26 cellular contexts compared by ENCODE assay signal in genomic region chr4:94978904-94979303, GRCh38.
DNase-seq lines count a peak whose midpoint lies in the region; TF ChIP-seq lines count a peak whose summit lies in the region.
"Had no signal": no experiment of that assay in that cellular context is flagged by ENCODE, and none has a peak within 500 bp of the region (broad histone marks: within the 10 kb centered on the region; RNA-seq: fewer than 3 reads in every experiment).

No MANE protein-coding gene starts in this region.

- no peak for TF ChIP-seq POLR2A in esophagus muscularis mucosa (IDR thresholded peaks at IDR 0.05; ENCODE audit: low read depth)

- no peaks in the 10 kb centered on the region for H3K36me3 ChIP-seq in esophagus muscularis mucosa
- H3K36me3 ChIP-seq: gastrocnemius medialis had no signal

- no peaks in the 10 kb centered on the region for H3K36me3 Mint-ChIP-seq in neural crest cell (ENCODE audit: low read depth)
- H3K36me3 Mint-ChIP-seq: activated naive CD4-positive, alpha-beta T cell treated with anti-CD3 and anti-CD28 coated beads, Interleukin-2, amount 50 U/mL, for 24 hours; memory B cell; naive thymus-derived CD4-positive, alpha-beta T cell; T-cell had no signal

- no peak for TF ChIP-seq EP300 in esophagus muscularis mucosa (IDR thresholded peaks at IDR 0.05)

- peak; percentile 35 for DNase-seq in activated CD4-positive, alpha-beta T cell treated with anti-CD3 and anti-CD28 coated beads for 48 hours
- DNase-seq in activated CD4-positive, alpha-beta T cell treated with anti-CD3 and anti-CD28 coated beads, Interleukin-2, amount 50 U/mL, for 48 hours, result no peak
- DNase-seq in LHCN-M2 (ENCODE audit: low read depth) (peak; percentile 90), choroid plexus epithelial cell (ENCODE audit: low read depth) (peak; percentile 85), neural crest cell (ENCODE audit: low read depth, low spot score) (no peak), T-helper 9 cell (no peak), SHP77 treated with DMSO at 0.1 percent for 48 hours (lab: John Stamatoyannopoulos, UW) (no peak), esophagus muscularis mucosa (ENCODE audit: extremely low spot score) (no peak)
- DNase-seq: activated CD4-positive, alpha-beta T cell treated with anti-CD3 and anti-CD28 coated beads, Interleukin-2, amount 10 ng/mL, durations not matched to agents 7 days and 5 days; cortex of kidney; DMS79; gastrocnemius medialis; GOT3; kidney glomerular epithelial cell; MV-4-11; naive thymus-derived CD4-positive, alpha-beta T cell; NCI-H1694; NCI-H774; OCI-M1; SIG-M5; T-cell had no signal

- no peaks in the 10 kb centered on the region for H3K27me3 ChIP-seq in esophagus muscularis mucosa
- H3K27me3 ChIP-seq: gastrocnemius medialis had no signal

- no peaks in the 10 kb centered on the region for H3K4me1 ChIP-seq in esophagus muscularis mucosa
- H3K4me1 ChIP-seq: gastrocnemius medialis had no signal

- 82% methylated on average over 3 of the region's 3 CpGs for WGBS in esophagus muscularis mucosa

- H3K9me3 Mint-ChIP-seq in neural crest cell, result no peaks in the 10 kb centered on the region
- H3K9me3 Mint-ChIP-seq: activated CD4-positive, alpha-beta T cell treated with anti-CD3 and anti-CD28 coated beads, Interleukin-2, amount 10 ng/mL, durations not matched to agents 7 days and 5 days; activated naive CD4-positive, alpha-beta T cell treated with anti-CD3 and anti-CD28 coated beads, Interleukin-2, amount 50 U/mL, for 24 hours; activated T-helper 1 cell treated with anti-CD3 and anti-CD28 coated beads, Interleukin-12 subunit alpha, Interleukin-12 subunit beta, Interleukin-2, Interleukin-4 antibody, amounts not matched to agents 30 ng/mL and 10 ng/mL and 1 ng/mL, durations not matched to agents 14 hours and 24 hours and 36 hours; memory B cell; naive thymus-derived CD4-positive, alpha-beta T cell; T-cell had no signal

- H3K27ac Mint-ChIP-seq in neural crest cell (ENCODE audit: unreplicated experiment), result peak overlapping the region; percentile 21
- H3K27ac Mint-ChIP-seq: activated CD4-positive, alpha-beta T cell treated with anti-CD3 and anti-CD28 coated beads, Interleukin-2, amount 10 ng/mL, durations not matched to agents 7 days and 5 days; activated naive CD4-positive, alpha-beta T cell treated with anti-CD3 and anti-CD28 coated beads, Interleukin-2, amount 50 U/mL, for 24 hours; activated T-helper 1 cell treated with anti-CD3 and anti-CD28 coated beads, Interleukin-12 subunit alpha, Interleukin-12 subunit beta, Interleukin-2, Interleukin-4 antibody, amounts not matched to agents 30 ng/mL and 10 ng/mL and 1 ng/mL, durations not matched to agents 14 hours and 24 hours and 36 hours; B cell; memory B cell; naive thymus-derived CD4-positive, alpha-beta T cell; T-cell had no signal

- no peak overlapping the region for H3K27ac ChIP-seq in esophagus muscularis mucosa (replicated peaks in 1 of 4)
- H3K27ac ChIP-seq: gastrocnemius medialis had no signal

- peaks cover 18% of the 10 kb centered on the region for H3K4me1 Mint-ChIP-seq in neural crest cell
- H3K4me1 Mint-ChIP-seq: activated CD4-positive, alpha-beta T cell treated with anti-CD3 and anti-CD28 coated beads, Interleukin-2, amount 10 ng/mL, durations not matched to agents 7 days and 5 days; activated naive CD4-positive, alpha-beta T cell treated with anti-CD3 and anti-CD28 coated beads, Interleukin-2, amount 50 U/mL, for 24 hours; B cell; memory B cell; naive thymus-derived CD4-positive, alpha-beta T cell; T-cell had no signal

- intact Hi-C loops in esophagus muscularis mucosa (cut with DNase I), result no loop called here

- H3K9me3 ChIP-seq in esophagus muscularis mucosa, result no peaks in the 10 kb centered on the region
- H3K9me3 ChIP-seq: gastrocnemius medialis had no signal

- H3K4me3 ChIP-seq in choroid plexus epithelial cell (ENCODE audit: low read depth, low read length) (no peak overlapping the region), esophagus muscularis mucosa (no peak overlapping the region)
- H3K4me3 ChIP-seq: gastrocnemius medialis, K562 had no signal

- TF ChIP-seq CTCF in choroid plexus epithelial cell (conservative IDR thresholded peaks at IDR 0.05; ENCODE audit: low read depth, low read length) (no peak), neural crest cell (conservative IDR thresholded peaks at IDR 0.05) (no peak), esophagus muscularis mucosa (IDR thresholded peaks at IDR 0.05) (no peak)

- no peak overlapping the region for H3K4me3 Mint-ChIP-seq in neural crest cell
- H3K4me3 Mint-ChIP-seq: activated CD4-positive, alpha-beta T cell treated with anti-CD3 and anti-CD28 coated beads, Interleukin-2, amount 10 ng/mL, durations not matched to agents 7 days and 5 days; activated naive CD4-positive, alpha-beta T cell treated with anti-CD3 and anti-CD28 coated beads, Interleukin-2, amount 50 U/mL, for 24 hours; activated T-helper 1 cell treated with anti-CD3 and anti-CD28 coated beads, Interleukin-12 subunit alpha, Interleukin-12 subunit beta, Interleukin-2, Interleukin-4 antibody, amounts not matched to agents 30 ng/mL and 10 ng/mL and 1 ng/mL, durations not matched to agents 14 hours and 24 hours and 36 hours; B cell; memory B cell; naive thymus-derived CD4-positive, alpha-beta T cell; T-cell had no signal

- no peaks in the 10 kb centered on the region for H3K27me3 Mint-ChIP-seq in neural crest cell (ENCODE audit: low read depth)
- H3K27me3 Mint-ChIP-seq: activated CD4-positive, alpha-beta T cell treated with anti-CD3 and anti-CD28 coated beads, Interleukin-2, amount 10 ng/mL, durations not matched to agents 7 days and 5 days; activated naive CD4-positive, alpha-beta T cell treated with anti-CD3 and anti-CD28 coated beads, Interleukin-2, amount 50 U/mL, for 24 hours; B cell; memory B cell had no signal

Comparison
In these comparisons a context has a peak if more than half of its experiments do, and no peak if none do; other contexts are left out.
1. DNase-seq: peak in activated CD4-positive, alpha-beta T cell treated with anti-CD3 and anti-CD28 coated beads for 48 hours (single experiment), LHCN-M2 (single experiment) and choroid plexus epithelial cell (single experiment); none in activated CD4-positive, alpha-beta T cell treated with anti-CD3 and anti-CD28 coated beads, Interleukin-2, amount 50 U/mL, for 48 hours (0 of 2), neural crest cell (single experiment), T-helper 9 cell (single experiment), SHP77 treated with DMSO at 0.1 percent for 48 hours (single experiment) and esophagus muscularis mucosa (single experiment).